13 cellular contexts compared by ENCODE assay signal in genomic region chr16:35140293-35140986, GRCh38.
DNase-seq lines count a peak whose midpoint lies in the region; ATAC-seq and TF ChIP-seq lines count a peak whose summit lies in the region.
"Had no signal": no experiment of that assay in that cellular context is flagged by ENCODE, and none has a peak within 500 bp of the region (broad histone marks: within the 10 kb centered on the region; RNA-seq: fewer than 3 reads in every experiment).

No MANE protein-coding gene starts in this region.

- H3K4me3 Mint-ChIP-seq in activated CD8-positive, alpha-beta memory T cell treated with anti-CD3 and anti-CD28 coated beads, Interleukin-2, amount 10 ng/mL, durations not matched to agents 7 days and 5 days: no peak overlapping the region
- no peak overlapping the region for H3K4me3 Mint-ChIP-seq in type B pancreatic cell
- H3K4me3 Mint-ChIP-seq: CD4-positive, alpha-beta T cell; H9 had no signal

- no peaks in the 10 kb centered on the region for H3K27me3 Mint-ChIP-seq in activated CD8-positive, alpha-beta memory T cell treated with anti-CD3 and anti-CD28 coated beads, Interleukin-2, amount 10 ng/mL, durations not matched to agents 7 days and 5 days
- H3K27me3 Mint-ChIP-seq in type B pancreatic cell: no peaks in the 10 kb centered on the region
- H3K27me3 Mint-ChIP-seq: CD4-positive, alpha-beta T cell had no signal

- no peaks in the 10 kb centered on the region for H3K4me1 Mint-ChIP-seq in activated CD8-positive, alpha-beta memory T cell treated with anti-CD3 and anti-CD28 coated beads, Interleukin-2, amount 10 ng/mL, durations not matched to agents 7 days and 5 days
- H3K4me1 Mint-ChIP-seq in type B pancreatic cell (ENCODE audit: unreplicated experiment): no peaks in the 10 kb centered on the region
- H3K4me1 Mint-ChIP-seq: H9 had no signal

- CTCF ChIA-PET in activated CD8-positive, alpha-beta memory T cell treated with anti-CD3 and anti-CD28 coated beads, Interleukin-2, amount 10 ng/mL, durations not matched to agents 7 days and 5 days (lab: Charles Lee): no interaction called here

- DNase-seq in activated CD8-positive, alpha-beta memory T cell treated with anti-CD3 and anti-CD28 coated beads for 24 hours: peak; percentile 47
- DNase-seq in activated CD8-positive, alpha-beta memory T cell treated with anti-CD3 and anti-CD28 coated beads, Interleukin-2, amount 10 ng/mL, durations not matched to agents 7 days and 5 days: no peak
- DNase-seq in mesenteric fat pad (ENCODE audit: low spot score) (peak; percentile 81), sciatic nerve (ENCODE audit: low spot score) (no peak), type B pancreatic cell (ENCODE audit: extremely low spot score, unreplicated experiment) (peak; percentile 63), cortex of kidney (lab: John Stamatoyannopoulos, UW) (no peak), NCI-H2196 (lab: John Stamatoyannopoulos, UW; ENCODE audit: unreplicated experiment) (no peak), iPS-NIHi7 (ENCODE audit: extremely low spot score) (no peak)
- DNase-seq: AML-193, Caco-2, H9 had no signal

- peaks cover 10% of the 10 kb centered on the region for H3K9me3 Mint-ChIP-seq in activated CD8-positive, alpha-beta memory T cell treated with anti-CD3 and anti-CD28 coated beads, Interleukin-2, amount 10 ng/mL, durations not matched to agents 7 days and 5 days (ENCODE audit: low read depth)
- H3K9me3 Mint-ChIP-seq in type B pancreatic cell: peaks cover 4% of the 10 kb centered on the region

- intact Hi-C loops in sciatic nerve (cut with DNase I): no loop called here

- ATAC-seq in activated CD8-positive, alpha-beta memory T cell treated with anti-CD3 and anti-CD28 coated beads, Interleukin-2, amount 10 ng/mL, durations not matched to agents 7 days and 5 days: no peak
- peak; percentile 18 for ATAC-seq in sciatic nerve
- ATAC-seq: A549 had no signal

- TF ChIP-seq CTCF in type B pancreatic cell (conservative IDR thresholded peaks at IDR 0.05): no peak

- peaks cover 2% of the 10 kb centered on the region for H3K36me3 Mint-ChIP-seq in activated CD8-positive, alpha-beta memory T cell treated with anti-CD3 and anti-CD28 coated beads, Interleukin-2, amount 10 ng/mL, durations not matched to agents 7 days and 5 days
- no peaks in the 10 kb centered on the region for H3K36me3 Mint-ChIP-seq in type B pancreatic cell

- H3K27ac Mint-ChIP-seq in activated CD8-positive, alpha-beta memory T cell treated with anti-CD3 and anti-CD28 coated beads, Interleukin-2, amount 10 ng/mL, durations not matched to agents 7 days and 5 days: no peak overlapping the region
- H3K27ac Mint-ChIP-seq in type B pancreatic cell: no peak overlapping the region
- H3K27ac Mint-ChIP-seq: CD4-positive, alpha-beta T cell; H9 had no signal

Comparison
In these comparisons a context has a peak if more than half of its experiments do, and no peak if none do; other contexts are left out.
1. DNase-seq: peak in activated CD8-positive, alpha-beta memory T cell treated with anti-CD3 and anti-CD28 coated beads for 24 hours (single experiment), mesenteric fat pad (single experiment) and type B pancreatic cell (single experiment); none in activated CD8-positive, alpha-beta memory T cell treated with anti-CD3 and anti-CD28 coated beads, Interleukin-2, amount 10 ng/mL, durations not matched to agents 7 days and 5 days (single experiment), sciatic nerve (single experiment), cortex of kidney (single experiment), NCI-H2196 (single experiment) and iPS-NIHi7 (single experiment).